1 cellular context compared by ENCODE assay signal in genomic region chr16:21166561-21166961, GRCh38.
TF ChIP-seq lines count a peak whose summit lies in the region.

No MANE protein-coding gene starts in this region.

TF ChIP-seq in HEK293, 187 proteins besides CTCF, POLR2A, EP300 and RAD21 (continued from another document):
- TF ChIP-seq, protein P1, sequence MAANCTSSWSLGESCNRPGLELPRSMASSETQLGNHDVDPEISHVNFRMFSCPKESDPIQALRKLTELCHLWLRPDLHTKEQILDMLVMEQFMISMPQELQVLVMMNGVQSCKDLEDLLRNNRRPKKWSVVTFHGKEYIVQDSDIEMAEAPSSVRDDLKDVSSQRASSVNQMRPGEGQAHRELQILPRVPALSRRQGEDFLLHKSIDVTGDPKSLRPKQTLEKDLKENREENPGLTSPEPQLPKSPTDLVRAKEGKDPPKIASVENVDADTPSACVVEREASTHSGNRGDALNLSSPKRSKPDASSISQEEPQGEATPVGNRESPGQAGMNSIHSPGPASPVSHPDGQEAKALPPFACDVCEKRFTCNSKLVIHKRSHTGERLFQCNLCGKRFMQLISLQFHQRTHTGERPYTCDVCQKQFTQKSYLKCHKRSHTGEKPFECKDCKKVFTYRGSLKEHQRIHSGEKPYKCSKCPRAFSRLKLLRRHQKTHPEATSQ (tag by site-specific recombination; IDR thresholded peaks at IDR 0.05), result no peak
